ENCODE assay signal across 21 cellular contexts in genomic region chr18:36695806-36696205, GRCh38.
DNase-seq lines count a peak whose midpoint lies in the region; ATAC-seq and TF ChIP-seq lines count a peak whose summit lies in the region.
"Had no signal": no experiment of that assay in that cellular context is flagged by ENCODE, and none has a peak within 500 bp of the region (broad histone marks: within the 10 kb centered on the region; RNA-seq: fewer than 3 reads in every experiment).

No MANE protein-coding gene starts in this region.

- H3K9ac ChIP-seq in Karpas-422 (ENCODE audit: low read length): no peak overlapping the region
- no peak overlapping the region for H3K9ac ChIP-seq in fibroblast of lung (ENCODE audit: insufficient read depth, low read length)
- H3K9ac ChIP-seq: BLaER1 had no signal

- TF ChIP-seq CTCF in epithelial cell of esophagus (IDR thresholded peaks at IDR 0.05; ENCODE audit: insufficient read depth, low read depth, low read length, missing control alignments) (no peak), fibroblast of lung (conservative IDR thresholded peaks at IDR 0.05 in 1 of 2, IDR thresholded peaks at IDR 0.05 in 1 of 2; ENCODE audit: low read depth in 1 of 2, low read length in 2 of 2) (no peak)

- ATAC-seq in stimulated activated memory B cell treated with anti-CD40 and anti-IgM and Interleukin-4, amounts not matched to agents 10 μg/mL and 1 μg/mL and 100 μg/mL, for 72 hours: no peak
- ATAC-seq: CD8-positive, alpha-beta T cell; GM23338; HCT116 had no signal

- peak overlapping the region; percentile 77 for H3K4me2 ChIP-seq in Karpas-422 (ENCODE audit: low read depth, low read length, poor library complexity, severe bottlenecking)
- peak overlapping the region; percentile 23 for H3K4me2 ChIP-seq in fibroblast of lung (ENCODE audit: extremely low read depth, insufficient read depth, low read length)
- H3K4me2 ChIP-seq: BLaER1, GM23338 had no signal

- H3K9me3 ChIP-seq in Karpas-422 (ENCODE audit: low read length) (no peaks in the 10 kb centered on the region), fibroblast of lung (ENCODE audit: control insufficient read depth, insufficient read depth, low read depth, low read length) (no peaks in the 10 kb centered on the region)
- H3K9me3 ChIP-seq: BLaER1, Caco-2 had no signal

- no peaks in the 10 kb centered on the region for H4K20me1 ChIP-seq in Karpas-422 (ENCODE audit: insufficient read depth, low read depth, low read length)
- no peaks in the 10 kb centered on the region for H4K20me1 ChIP-seq in fibroblast of lung (ENCODE audit: control insufficient read depth, extremely low read depth, insufficient read depth, low read length)
- H4K20me1 ChIP-seq: BLaER1 had no signal

- H3K27ac Mint-ChIP-seq in stimulated activated memory B cell treated with anti-CD40 and anti-IgM and Interleukin-4, amounts not matched to agents 10 μg/mL and 1 μg/mL and 100 μg/mL, for 72 hours: no peak overlapping the region
- H3K27ac Mint-ChIP-seq: B cell; CD4-positive, CD25-positive, alpha-beta regulatory T cell; CD8-positive, alpha-beta T cell; GM23338; H9 had no signal

- H3K27ac ChIP-seq in Karpas-422 (ENCODE audit: low read length) (no peak overlapping the region), fibroblast of lung (ENCODE audit: insufficient read depth, low read length) (no peak overlapping the region)
- H3K27ac ChIP-seq: 22Rv1, BLaER1, C4-2B had no signal

- H3K36me3 ChIP-seq in Karpas-422 (ENCODE audit: insufficient read depth, low read length): no peaks in the 10 kb centered on the region; the same call in 1 of the 2 replicates
- no peaks in the 10 kb centered on the region for H3K36me3 ChIP-seq in fibroblast of lung (ENCODE audit: control insufficient read depth, insufficient read depth, low read length)
- H3K36me3 ChIP-seq: BLaER1 had no signal

- H3K9me2 ChIP-seq in Karpas-422 (replicated peaks; ENCODE audit: insufficient read depth, low read length): no peaks in the 10 kb centered on the region

- no peaks in the 10 kb centered on the region for H3K36me3 Mint-ChIP-seq in stimulated activated memory B cell treated with anti-CD40 and anti-IgM and Interleukin-4, amounts not matched to agents 10 μg/mL and 1 μg/mL and 100 μg/mL, for 72 hours
- H3K36me3 Mint-ChIP-seq: CD4-positive, CD25-positive, alpha-beta regulatory T cell; CD8-positive, alpha-beta T cell had no signal

- H3K4me3 ChIP-seq in Karpas-422 (ENCODE audit: low read length): peak overlapping the region; percentile 70; the same call in 1 of the 2 replicates
- H3K4me3 ChIP-seq in epithelial cell of esophagus (ENCODE audit: low read length): no peak overlapping the region
- no peak overlapping the region for H3K4me3 ChIP-seq in fibroblast of lung (replicated peaks in 1 of 4; ENCODE audit: control extremely low read depth in 1 of 4, insufficient read depth in 1 of 4, low read depth in 3 of 4, low read length in 4 of 4)
- H3K4me3 ChIP-seq: BLaER1, GM23338 had no signal

- no peaks in the 10 kb centered on the region for H3K9me3 Mint-ChIP-seq in stimulated activated memory B cell treated with anti-CD40 and anti-IgM and Interleukin-4, amounts not matched to agents 10 μg/mL and 1 μg/mL and 100 μg/mL, for 72 hours
- H3K9me3 Mint-ChIP-seq: CD8-positive, alpha-beta T cell; GM23338; H9 had no signal

- H3K79me2 ChIP-seq in Karpas-422 (ENCODE audit: low read length) (peaks cover 27% of the 10 kb centered on the region), fibroblast of lung (ENCODE audit: control insufficient read depth, insufficient read depth, low read length) (peaks cover 10% of the 10 kb centered on the region)

- peaks cover 9% of the 10 kb centered on the region for H3K27me3 Mint-ChIP-seq in stimulated activated memory B cell treated with anti-CD40 and anti-IgM and Interleukin-4, amounts not matched to agents 10 μg/mL and 1 μg/mL and 100 μg/mL, for 72 hours
- H3K27me3 Mint-ChIP-seq: CD4-positive, CD25-positive, alpha-beta regulatory T cell had no signal

- DNase-seq in DMS 273 (lab: John Stamatoyannopoulos, UW; ENCODE audit: unreplicated experiment) (peak; percentile 18), DMS 273 treated with DMSO at 0.1 percent for 48 hours (lab: John Stamatoyannopoulos, UW) (no peak), Karpas-422 (no peak), epithelial cell of esophagus (ENCODE audit: low read depth) (peak; percentile 66), fibroblast of lung (ENCODE audit: low read depth in 2 of 2) (no peak), NCI-H82 (lab: John Stamatoyannopoulos, UW) (no peak), DMS53 (lab: John Stamatoyannopoulos, UW) (no peak)
- DNase-seq: Caco-2; CD4-positive, CD25-positive, alpha-beta regulatory T cell; CD8-positive, alpha-beta T cell; DMS153; DMS79; GF-D8; H9 had no signal

- H3K4me1 ChIP-seq in Karpas-422 (ENCODE audit: low read length): peaks cover 63% of the 10 kb centered on the region
- peaks cover 7% of the 10 kb centered on the region for H3K4me1 ChIP-seq in fibroblast of lung (ENCODE audit: control insufficient read depth, extremely low read depth, insufficient read depth, low read length)
- H3K4me1 ChIP-seq: BLaER1, Caco-2 had no signal

- H3K4me3 Mint-ChIP-seq in stimulated activated memory B cell treated with anti-CD40 and anti-IgM and Interleukin-4, amounts not matched to agents 10 μg/mL and 1 μg/mL and 100 μg/mL, for 72 hours: no peak overlapping the region
- H3K4me3 Mint-ChIP-seq: B cell; CD4-positive, CD25-positive, alpha-beta regulatory T cell; CD8-positive, alpha-beta T cell; GM23338; H9 had no signal

- H3K27me3 ChIP-seq in Karpas-422 (ENCODE audit: low read length) (no peaks in the 10 kb centered on the region), fibroblast of lung (ENCODE audit: control insufficient read depth, insufficient read depth, low read length) (no peaks in the 10 kb centered on the region)
- H3K27me3 ChIP-seq: BLaER1 had no signal

- H3K4me1 Mint-ChIP-seq in stimulated activated memory B cell treated with anti-CD40 and anti-IgM and Interleukin-4, amounts not matched to agents 10 μg/mL and 1 μg/mL and 100 μg/mL, for 72 hours: no peaks in the 10 kb centered on the region
- H3K4me1 Mint-ChIP-seq: B cell; CD4-positive, CD25-positive, alpha-beta regulatory T cell; H9 had no signal

- H2AFZ ChIP-seq in Karpas-422 (ENCODE audit: low read length): no peak overlapping the region
- no peak overlapping the region for H2AFZ ChIP-seq in fibroblast of lung (ENCODE audit: low read length)
- H2AFZ ChIP-seq: GM23338 had no signal

Comparison
In these comparisons a context has a peak if more than half of its experiments do, and no peak if none do; other contexts are left out.
1. DNase-seq: peak in DMS 273 (single experiment) and epithelial cell of esophagus (single experiment); none in DMS 273 treated with DMSO at 0.1 percent for 48 hours (single experiment), Karpas-422 (single experiment), fibroblast of lung (0 of 2), NCI-H82 (single experiment) and DMS53 (single experiment).